ENCODE assay signal across 1 cellular context in the genomic region with DNA sequence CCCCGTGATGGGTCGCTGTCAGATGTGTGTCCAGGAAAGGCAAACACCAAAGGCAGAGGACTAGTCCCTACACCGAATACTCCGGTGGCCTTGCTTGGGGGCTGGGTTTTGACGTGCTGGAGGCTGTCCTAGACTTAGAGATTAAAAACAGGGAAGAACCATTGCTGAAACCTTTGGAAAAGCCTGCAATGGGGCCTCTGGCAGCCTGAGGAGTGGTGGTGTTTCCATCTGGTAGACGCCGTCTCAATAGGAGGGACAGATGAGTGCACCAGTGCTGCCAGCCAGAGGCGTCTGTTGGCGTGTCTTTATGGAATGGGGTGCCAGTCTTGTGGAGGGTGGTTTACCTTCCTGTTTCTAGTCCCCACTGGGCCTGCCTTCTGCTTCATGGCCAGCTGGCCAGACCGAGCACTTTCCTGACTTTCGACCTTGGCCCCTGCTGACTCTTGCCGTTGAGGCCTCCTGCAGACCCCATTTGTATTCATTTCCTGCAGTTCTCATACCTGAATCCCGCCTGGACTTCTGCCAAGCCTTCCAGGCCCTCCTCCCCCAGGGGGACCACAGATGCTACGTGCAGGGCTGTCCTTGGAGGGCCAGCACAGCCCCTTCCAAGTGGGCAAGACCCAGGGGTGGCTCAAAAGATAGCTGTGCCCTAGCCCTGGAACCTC.
A peak's percentile ranks its signal among the peaks of the same experiment; 100 is the strongest.
TF ChIP-seq lines count a peak whose summit lies in the region.

No MANE protein-coding gene starts in this region.

TF ChIP-seq in HepG2, 621 proteins besides CTCF, POLR2A, EP300 and RAD21 (continues in another document):
- TF ChIP-seq ZBTB42 (CRISPR knock-in tag; IDR thresholded peaks at IDR 0.05): no peak
- TF ChIP-seq SMARCE1 (IDR thresholded peaks at IDR 0.05; ENCODE audit: borderline replicate concordance): no peak
- TF ChIP-seq, protein P1, sequence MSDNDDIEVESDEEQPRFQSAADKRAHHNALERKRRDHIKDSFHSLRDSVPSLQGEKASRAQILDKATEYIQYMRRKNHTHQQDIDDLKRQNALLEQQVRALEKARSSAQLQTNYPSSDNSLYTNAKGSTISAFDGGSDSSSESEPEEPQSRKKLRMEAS (IDR thresholded peaks at IDR 0.05): 0 out of 2 replicates have a peak, but pooled peaks have one; percentile 14
- TF ChIP-seq, protein P2, sequence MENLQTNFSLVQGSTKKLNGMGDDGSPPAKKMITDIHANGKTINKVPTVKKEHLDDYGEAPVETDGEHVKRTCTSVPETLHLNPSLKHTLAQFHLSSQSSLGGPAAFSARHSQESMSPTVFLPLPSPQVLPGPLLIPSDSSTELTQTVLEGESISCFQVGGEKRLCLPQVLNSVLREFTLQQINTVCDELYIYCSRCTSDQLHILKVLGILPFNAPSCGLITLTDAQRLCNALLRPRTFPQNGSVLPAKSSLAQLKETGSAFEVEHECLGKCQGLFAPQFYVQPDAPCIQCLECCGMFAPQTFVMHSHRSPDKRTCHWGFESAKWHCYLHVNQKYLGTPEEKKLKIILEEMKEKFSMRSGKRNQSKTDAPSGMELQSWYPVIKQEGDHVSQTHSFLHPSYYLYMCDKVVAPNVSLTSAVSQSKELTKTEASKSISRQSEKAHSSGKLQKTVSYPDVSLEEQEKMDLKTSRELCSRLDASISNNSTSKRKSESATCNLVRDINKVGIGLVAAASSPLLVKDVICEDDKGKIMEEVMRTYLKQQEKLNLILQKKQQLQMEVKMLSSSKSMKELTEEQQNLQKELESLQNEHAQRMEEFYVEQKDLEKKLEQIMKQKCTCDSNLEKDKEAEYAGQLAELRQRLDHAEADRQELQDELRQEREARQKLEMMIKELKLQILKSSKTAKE (CRISPR knock-in tag; IDR thresholded peaks at IDR 0.05; ENCODE audit: borderline replicate concordance): peak; percentile 39; the same call in 1 of the 2 replicates
- TF ChIP-seq, protein P3, sequence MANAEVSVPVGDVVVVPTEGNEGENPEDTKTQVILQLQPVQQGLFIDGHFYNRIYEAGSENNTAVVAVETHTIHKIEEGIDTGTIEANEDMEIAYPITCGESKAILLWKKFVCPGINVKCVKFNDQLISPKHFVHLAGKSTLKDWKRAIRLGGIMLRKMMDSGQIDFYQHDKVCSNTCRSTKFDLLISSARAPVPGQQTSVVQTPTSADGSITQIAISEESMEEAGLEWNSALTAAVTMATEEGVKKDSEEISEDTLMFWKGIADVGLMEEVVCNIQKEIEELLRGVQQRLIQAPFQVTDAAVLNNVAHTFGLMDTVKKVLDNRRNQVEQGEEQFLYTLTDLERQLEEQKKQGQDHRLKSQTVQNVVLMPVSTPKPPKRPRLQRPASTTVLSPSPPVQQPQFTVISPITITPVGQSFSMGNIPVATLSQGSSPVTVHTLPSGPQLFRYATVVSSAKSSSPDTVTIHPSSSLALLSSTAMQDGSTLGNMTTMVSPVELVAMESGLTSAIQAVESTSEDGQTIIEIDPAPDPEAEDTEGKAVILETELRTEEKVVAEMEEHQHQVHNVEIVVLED (CRISPR knock-in tag; IDR thresholded peaks at IDR 0.05; ENCODE audit: borderline replicate concordance): no peak
- TF ChIP-seq, protein P4, sequence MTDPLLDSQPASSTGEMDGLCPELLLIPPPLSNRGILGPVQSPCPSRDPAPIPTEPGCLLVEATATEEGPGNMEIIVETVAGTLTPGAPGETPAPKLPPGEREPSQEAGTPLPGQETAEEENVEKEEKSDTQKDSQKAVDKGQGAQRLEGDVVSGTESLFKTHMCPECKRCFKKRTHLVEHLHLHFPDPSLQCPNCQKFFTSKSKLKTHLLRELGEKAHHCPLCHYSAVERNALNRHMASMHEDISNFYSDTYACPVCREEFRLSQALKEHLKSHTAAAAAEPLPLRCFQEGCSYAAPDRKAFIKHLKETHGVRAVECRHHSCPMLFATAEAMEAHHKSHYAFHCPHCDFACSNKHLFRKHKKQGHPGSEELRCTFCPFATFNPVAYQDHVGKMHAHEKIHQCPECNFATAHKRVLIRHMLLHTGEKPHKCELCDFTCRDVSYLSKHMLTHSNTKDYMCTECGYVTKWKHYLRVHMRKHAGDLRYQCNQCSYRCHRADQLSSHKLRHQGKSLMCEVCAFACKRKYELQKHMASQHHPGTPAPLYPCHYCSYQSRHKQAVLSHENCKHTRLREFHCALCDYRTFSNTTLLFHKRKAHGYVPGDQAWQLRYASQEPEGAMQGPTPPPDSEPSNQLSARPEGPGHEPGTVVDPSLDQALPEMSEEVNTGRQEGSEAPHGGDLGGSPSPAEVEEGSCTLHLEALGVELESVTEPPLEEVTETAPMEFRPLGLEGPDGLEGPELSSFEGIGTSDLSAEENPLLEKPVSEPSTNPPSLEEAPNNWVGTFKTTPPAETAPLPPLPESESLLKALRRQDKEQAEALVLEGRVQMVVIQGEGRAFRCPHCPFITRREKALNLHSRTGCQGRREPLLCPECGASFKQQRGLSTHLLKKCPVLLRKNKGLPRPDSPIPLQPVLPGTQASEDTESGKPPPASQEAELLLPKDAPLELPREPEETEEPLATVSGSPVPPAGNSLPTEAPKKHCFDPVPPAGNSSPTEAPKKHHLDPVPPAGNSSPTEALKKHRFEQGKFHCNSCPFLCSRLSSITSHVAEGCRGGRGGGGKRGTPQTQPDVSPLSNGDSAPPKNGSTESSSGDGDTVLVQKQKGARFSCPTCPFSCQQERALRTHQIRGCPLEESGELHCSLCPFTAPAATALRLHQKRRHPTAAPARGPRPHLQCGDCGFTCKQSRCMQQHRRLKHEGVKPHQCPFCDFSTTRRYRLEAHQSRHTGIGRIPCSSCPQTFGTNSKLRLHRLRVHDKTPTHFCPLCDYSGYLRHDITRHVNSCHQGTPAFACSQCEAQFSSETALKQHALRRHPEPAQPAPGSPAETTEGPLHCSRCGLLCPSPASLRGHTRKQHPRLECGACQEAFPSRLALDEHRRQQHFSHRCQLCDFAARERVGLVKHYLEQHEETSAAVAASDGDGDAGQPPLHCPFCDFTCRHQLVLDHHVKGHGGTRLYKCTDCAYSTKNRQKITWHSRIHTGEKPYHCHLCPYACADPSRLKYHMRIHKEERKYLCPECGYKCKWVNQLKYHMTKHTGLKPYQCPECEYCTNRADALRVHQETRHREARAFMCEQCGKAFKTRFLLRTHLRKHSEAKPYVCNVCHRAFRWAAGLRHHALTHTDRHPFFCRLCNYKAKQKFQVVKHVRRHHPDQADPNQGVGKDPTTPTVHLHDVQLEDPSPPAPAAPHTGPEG (CRISPR knock-in tag; IDR thresholded peaks at IDR 0.05): no peak
- no peak for TF ChIP-seq MIER2 (CRISPR knock-in tag; IDR thresholded peaks at IDR 0.05)
- TF ChIP-seq BHLHE40 (IDR thresholded peaks at IDR 0.05; ENCODE audit: low read length): no peak
- TF ChIP-seq ZNF12 (CRISPR knock-in tag; IDR thresholded peaks at IDR 0.05): no peak
- TF ChIP-seq GABPA (IDR thresholded peaks at IDR 0.05; ENCODE audit: low read depth, low read length): no peak
- 0 out of 2 replicates have a peak, but pooled peaks have one; percentile 33 for TF ChIP-seq GABPA (CRISPR knock-in tag; IDR thresholded peaks at IDR 0.05; ENCODE audit: low read depth)
- TF ChIP-seq, protein P5, sequence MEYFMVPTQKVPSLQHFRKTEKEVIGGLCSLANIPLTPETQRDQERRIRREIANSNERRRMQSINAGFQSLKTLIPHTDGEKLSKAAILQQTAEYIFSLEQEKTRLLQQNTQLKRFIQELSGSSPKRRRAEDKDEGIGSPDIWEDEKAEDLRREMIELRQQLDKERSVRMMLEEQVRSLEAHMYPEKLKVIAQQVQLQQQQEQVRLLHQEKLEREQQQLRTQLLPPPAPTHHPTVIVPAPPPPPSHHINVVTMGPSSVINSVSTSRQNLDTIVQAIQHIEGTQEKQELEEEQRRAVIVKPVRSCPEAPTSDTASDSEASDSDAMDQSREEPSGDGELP (IDR thresholded peaks at IDR 0.05; ENCODE audit: borderline replicate concordance, low read depth): peak; percentile 38; the same call in 1 of the 2 replicates
- TF ChIP-seq, protein P6, sequence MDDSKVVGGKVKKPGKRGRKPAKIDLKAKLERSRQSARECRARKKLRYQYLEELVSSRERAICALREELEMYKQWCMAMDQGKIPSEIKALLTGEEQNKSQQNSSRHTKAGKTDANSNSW (CRISPR knock-in tag; IDR thresholded peaks at IDR 0.05; ENCODE audit: borderline replicate concordance): no peak
- TF ChIP-seq NFYB (CRISPR knock-in tag; IDR thresholded peaks at IDR 0.05): no peak
- TF ChIP-seq, protein P7, sequence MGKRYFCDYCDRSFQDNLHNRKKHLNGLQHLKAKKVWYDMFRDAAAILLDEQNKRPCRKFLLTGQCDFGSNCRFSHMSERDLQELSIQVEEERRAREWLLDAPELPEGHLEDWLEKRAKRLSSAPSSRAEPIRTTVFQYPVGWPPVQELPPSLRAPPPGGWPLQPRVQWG (CRISPR knock-in tag; IDR thresholded peaks at IDR 0.05; ENCODE audit: borderline replicate concordance, low read depth): no peak
- TF ChIP-seq, protein P8, sequence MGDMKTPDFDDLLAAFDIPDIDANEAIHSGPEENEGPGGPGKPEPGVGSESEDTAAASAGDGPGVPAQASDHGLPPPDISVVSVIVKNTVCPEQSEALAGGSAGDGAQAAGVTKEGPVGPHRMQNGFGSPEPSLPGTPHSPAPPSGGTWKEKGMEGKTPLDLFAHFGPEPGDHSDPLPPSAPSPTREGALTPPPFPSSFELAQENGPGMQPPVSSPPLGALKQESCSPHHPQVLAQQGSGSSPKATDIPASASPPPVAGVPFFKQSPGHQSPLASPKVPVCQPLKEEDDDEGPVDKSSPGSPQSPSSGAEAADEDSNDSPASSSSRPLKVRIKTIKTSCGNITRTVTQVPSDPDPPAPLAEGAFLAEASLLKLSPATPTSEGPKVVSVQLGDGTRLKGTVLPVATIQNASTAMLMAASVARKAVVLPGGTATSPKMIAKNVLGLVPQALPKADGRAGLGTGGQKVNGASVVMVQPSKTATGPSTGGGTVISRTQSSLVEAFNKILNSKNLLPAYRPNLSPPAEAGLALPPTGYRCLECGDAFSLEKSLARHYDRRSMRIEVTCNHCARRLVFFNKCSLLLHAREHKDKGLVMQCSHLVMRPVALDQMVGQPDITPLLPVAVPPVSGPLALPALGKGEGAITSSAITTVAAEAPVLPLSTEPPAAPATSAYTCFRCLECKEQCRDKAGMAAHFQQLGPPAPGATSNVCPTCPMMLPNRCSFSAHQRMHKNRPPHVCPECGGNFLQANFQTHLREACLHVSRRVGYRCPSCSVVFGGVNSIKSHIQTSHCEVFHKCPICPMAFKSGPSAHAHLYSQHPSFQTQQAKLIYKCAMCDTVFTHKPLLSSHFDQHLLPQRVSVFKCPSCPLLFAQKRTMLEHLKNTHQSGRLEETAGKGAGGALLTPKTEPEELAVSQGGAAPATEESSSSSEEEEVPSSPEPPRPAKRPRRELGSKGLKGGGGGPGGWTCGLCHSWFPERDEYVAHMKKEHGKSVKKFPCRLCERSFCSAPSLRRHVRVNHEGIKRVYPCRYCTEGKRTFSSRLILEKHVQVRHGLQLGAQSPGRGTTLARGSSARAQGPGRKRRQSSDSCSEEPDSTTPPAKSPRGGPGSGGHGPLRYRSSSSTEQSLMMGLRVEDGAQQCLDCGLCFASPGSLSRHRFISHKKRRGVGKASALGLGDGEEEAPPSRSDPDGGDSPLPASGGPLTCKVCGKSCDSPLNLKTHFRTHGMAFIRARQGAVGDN (CRISPR knock-in tag; IDR thresholded peaks at IDR 0.05): peak; percentile 57
- TF ChIP-seq GATAD2A (CRISPR knock-in tag; IDR thresholded peaks at IDR 0.05): 0 out of 2 replicates have a peak, but pooled peaks have one; percentile 17
- TF ChIP-seq CHD2 (IDR thresholded peaks at IDR 0.05; ENCODE audit: low read depth, low read length): no peak
- TF ChIP-seq, protein P9, sequence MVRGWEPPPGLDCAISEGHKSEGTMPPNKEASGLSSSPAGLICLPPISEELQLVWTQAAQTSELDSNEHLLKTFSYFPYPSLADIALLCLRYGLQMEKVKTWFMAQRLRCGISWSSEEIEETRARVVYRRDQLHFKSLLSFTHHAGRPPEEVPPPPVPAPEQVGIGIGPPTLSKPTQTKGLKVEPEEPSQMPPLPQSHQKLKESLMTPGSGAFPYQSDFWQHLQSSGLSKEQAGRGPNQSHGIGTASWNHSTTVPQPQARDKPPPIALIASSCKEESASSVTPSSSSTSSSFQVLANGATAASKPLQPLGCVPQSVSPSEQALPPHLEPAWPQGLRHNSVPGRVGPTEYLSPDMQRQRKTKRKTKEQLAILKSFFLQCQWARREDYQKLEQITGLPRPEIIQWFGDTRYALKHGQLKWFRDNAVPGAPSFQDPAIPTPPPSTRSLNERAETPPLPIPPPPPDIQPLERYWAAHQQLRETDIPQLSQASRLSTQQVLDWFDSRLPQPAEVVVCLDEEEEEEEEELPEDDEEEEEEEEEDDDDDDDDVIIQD (CRISPR knock-in tag; IDR thresholded peaks at IDR 0.05; ENCODE audit: low read depth): no peak
- TF ChIP-seq MAZ (IDR thresholded peaks at IDR 0.05; ENCODE audit: borderline replicate concordance, low read depth, low read length): no peak
- TF ChIP-seq MAZ (CRISPR knock-in tag; IDR thresholded peaks at IDR 0.05; ENCODE audit: low read depth): no peak
- TF ChIP-seq ZFP37 (CRISPR knock-in tag; IDR thresholded peaks at IDR 0.05; ENCODE audit: borderline replicate concordance): no peak
- TF ChIP-seq, protein P10, sequence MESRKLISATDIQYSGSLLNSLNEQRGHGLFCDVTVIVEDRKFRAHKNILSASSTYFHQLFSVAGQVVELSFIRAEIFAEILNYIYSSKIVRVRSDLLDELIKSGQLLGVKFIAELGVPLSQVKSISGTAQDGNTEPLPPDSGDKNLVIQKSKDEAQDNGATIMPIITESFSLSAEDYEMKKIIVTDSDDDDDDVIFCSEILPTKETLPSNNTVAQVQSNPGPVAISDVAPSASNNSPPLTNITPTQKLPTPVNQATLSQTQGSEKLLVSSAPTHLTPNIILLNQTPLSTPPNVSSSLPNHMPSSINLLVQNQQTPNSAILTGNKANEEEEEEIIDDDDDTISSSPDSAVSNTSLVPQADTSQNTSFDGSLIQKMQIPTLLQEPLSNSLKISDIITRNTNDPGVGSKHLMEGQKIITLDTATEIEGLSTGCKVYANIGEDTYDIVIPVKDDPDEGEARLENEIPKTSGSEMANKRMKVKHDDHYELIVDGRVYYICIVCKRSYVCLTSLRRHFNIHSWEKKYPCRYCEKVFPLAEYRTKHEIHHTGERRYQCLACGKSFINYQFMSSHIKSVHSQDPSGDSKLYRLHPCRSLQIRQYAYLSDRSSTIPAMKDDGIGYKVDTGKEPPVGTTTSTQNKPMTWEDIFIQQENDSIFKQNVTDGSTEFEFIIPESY (CRISPR knock-in tag; IDR thresholded peaks at IDR 0.05): peak; percentile 95
- TF ChIP-seq RFX1 (IDR thresholded peaks at IDR 0.05): no peak
- TF ChIP-seq STAT5B (CRISPR knock-in tag; IDR thresholded peaks at IDR 0.05): no peak
- no peak for TF ChIP-seq NFE2L2 (IDR thresholded peaks at IDR 0.05; ENCODE audit: low read length)
- TF ChIP-seq SOX5 (CRISPR knock-in tag; IDR thresholded peaks at IDR 0.05; ENCODE audit: borderline replicate concordance): peak; percentile 29; the same call in 1 of the 2 replicates
